Comparison of ENCODE assay signal across 15 cellular contexts in the genomic region with DNA sequence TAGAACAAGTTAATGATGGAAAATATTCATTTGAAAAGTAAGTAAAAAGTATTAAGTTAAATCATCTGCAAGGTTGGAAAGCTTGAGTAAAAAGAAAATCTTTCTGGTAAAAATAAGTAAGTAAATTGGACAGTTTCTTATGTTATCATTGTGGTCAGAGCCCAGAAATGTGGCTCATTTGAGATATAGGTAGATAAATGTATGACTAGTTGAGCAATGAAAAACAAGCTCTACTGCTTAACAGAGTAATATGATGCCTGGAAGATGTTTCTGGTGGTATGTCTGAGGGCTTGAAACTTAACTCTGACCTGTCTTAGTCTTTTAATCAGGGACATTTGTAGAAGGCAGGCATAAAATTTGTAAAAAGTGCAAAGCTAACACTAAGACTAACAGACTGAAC.
DNase-seq lines count a peak whose midpoint lies in the region; ATAC-seq and TF ChIP-seq lines count a peak whose summit lies in the region.
"Had no signal": no experiment of that assay in that cellular context is flagged by ENCODE, and none has a peak within 500 bp of the region (broad histone marks: within the 10 kb centered on the region; RNA-seq: fewer than 3 reads in every experiment).

No MANE protein-coding gene starts in this region.

- H3K27me3 ChIP-seq in SK-N-SH (ENCODE audit: insufficient read depth), result no peaks in the 10 kb centered on the region

- CTCF ChIA-PET in SK-N-SH (lab: Yijun Ruan, JAX), result interaction anchor here (1.4 to 3.7 kb wide), 5 partner anchors 14 to 559 kb away, joined by 4 to 19 read pairs (median 7); no protein-coding TSS in a partner anchor

- no peak for TF ChIP-seq RAD21 in SK-N-SH (IDR thresholded peaks at IDR 0.05; ENCODE audit: low read length)

- H3K79me2 ChIP-seq in SK-N-SH (ENCODE audit: insufficient read depth), result no peaks in the 10 kb centered on the region

- DNase-seq in EH (ENCODE audit: low read depth) (peak; percentile 30), SK-N-SH (no peak), choroid plexus epithelial cell (ENCODE audit: low read depth) (peak; percentile 36), non-pigmented ciliary epithelial cell (ENCODE audit: low read depth) (peak; percentile 44), occipital lobe (lab: John Stamatoyannopoulos, UW) (no peak), HT-29 (ENCODE audit: low spot score) (no peak)
- DNase-seq: Caco-2; CD8-positive, alpha-beta memory T cell; GOT3; H9 had no signal

- H3K4me1 ChIP-seq in SK-N-SH (ENCODE audit: control insufficient read depth in 1 of 2, insufficient read depth in 2 of 2, low read depth in 1 of 2, low read length in 1 of 2), result peaks cover 0 to 5% of the 10 kb centered on the region in 2 experiments; a peak in 1 of 4 replicates
- H3K4me1 ChIP-seq: Caco-2 had no signal

- ATAC-seq in HG03108 (IDR thresholded peaks at IDR 0.05; ENCODE audit: unreplicated experiment), result no peak
- ATAC-seq: GM12878, K562 had no signal

- POLR2A ChIA-PET in SK-N-SH (lab: Yijun Ruan, JAX), result no interaction called here

- H3K9ac ChIP-seq in SK-N-SH, result no peak overlapping the region

- peak in 1 of 2 experiments; percentile 57; a peak in 1 of 4 replicates for TF ChIP-seq EP300 in SK-N-SH (IDR thresholded peaks at IDR 0.05; ENCODE audit: borderline replicate concordance in 1 of 2, low read depth in 1 of 2, low read length in 1 of 2)

- no peak overlapping the region for H2AFZ ChIP-seq in SK-N-SH (ENCODE audit: low read depth)

- H3K36me3 ChIP-seq in SK-N-SH (replicated peaks in 1 of 2; ENCODE audit: control insufficient read depth in 1 of 2, insufficient read depth in 2 of 2, low read length in 1 of 2), result no peaks in the 10 kb centered on the region

- H4K20me1 ChIP-seq in SK-N-SH (ENCODE audit: insufficient read depth), result no peaks in the 10 kb centered on the region

- H3F3A ChIP-seq in SK-N-SH (replicated peaks; ENCODE audit: insufficient read depth), result peaks cover 12% of the 10 kb centered on the region

- TF ChIP-seq CTCF in SK-N-SH (IDR thresholded peaks at IDR 0.05), result no peak
- TF ChIP-seq CTCF in choroid plexus epithelial cell (conservative IDR thresholded peaks at IDR 0.05; ENCODE audit: low read depth, low read length), result no peak

- peak overlapping the region in 1 of 2 experiments; percentile 36; a peak in 2 of 4 replicates for H3K27ac ChIP-seq in SK-N-SH (ENCODE audit: low read depth in 2 of 2, low read length in 1 of 2)
- H3K27ac ChIP-seq: 22Rv1, HL-60 had no signal

- H3K9me2 ChIP-seq in SK-N-SH, result no peaks in the 10 kb centered on the region

- no peaks in the 10 kb centered on the region for H3K9me3 ChIP-seq in SK-N-SH
- H3K9me3 ChIP-seq: Caco-2 had no signal

- H3K4me3 ChIP-seq in SK-N-SH (ENCODE audit: low read depth in 2 of 2, low read length in 1 of 2) (no peak overlapping the region), choroid plexus epithelial cell (ENCODE audit: low read depth, low read length) (no peak overlapping the region)
- H3K4me3 ChIP-seq: GM12878, K562 had no signal

- H3K4me2 ChIP-seq in SK-N-SH, result peak overlapping the region; percentile 18

TF ChIP-seq in SK-N-SH, 30 proteins besides CTCF, POLR2A, EP300 and RAD21 (continues in another document):
- TF ChIP-seq FOXM1 (IDR thresholded peaks at IDR 0.05; ENCODE audit: low read depth) (0 out of 2 replicates have a peak, but pooled peaks have one; percentile 29), MXI1 (IDR thresholded peaks at IDR 0.05; ENCODE audit: low read depth, low read length) (no peak), JUND (IDR thresholded peaks at IDR 0.05) (peak; percentile 61), EZH2phosphoT487 (IDR thresholded peaks at IDR 0.05; ENCODE audit: borderline replicate concordance, low read depth) (no peak), SMC3 (IDR thresholded peaks at IDR 0.05; ENCODE audit: low read depth, low read length) (no peak), TCF12 (IDR thresholded peaks at IDR 0.05) (peak; percentile 73), NRF1 (IDR thresholded peaks at IDR 0.05; ENCODE audit: low read depth, low read length) (no peak), TAF1 (IDR thresholded peaks at IDR 0.05; ENCODE audit: borderline replicate concordance, low read depth, low read length) (no peak), SIN3A (IDR thresholded peaks at IDR 0.05; ENCODE audit: borderline replicate concordance, low read depth, low read length) (no peak), YY1 (IDR thresholded peaks at IDR 0.05; ENCODE audit: low read depth) (no peak), NFIC (IDR thresholded peaks at IDR 0.05; ENCODE audit: borderline replicate concordance) (peak; percentile 26; the same call in 1 of the 2 replicates), MEF2A (IDR thresholded peaks at IDR 0.05; ENCODE audit: borderline replicate concordance, low read depth) (no peak), GABPA (IDR thresholded peaks at IDR 0.05; ENCODE audit: low read depth) (no peak)
- TF ChIP-seq, protein P1, sequence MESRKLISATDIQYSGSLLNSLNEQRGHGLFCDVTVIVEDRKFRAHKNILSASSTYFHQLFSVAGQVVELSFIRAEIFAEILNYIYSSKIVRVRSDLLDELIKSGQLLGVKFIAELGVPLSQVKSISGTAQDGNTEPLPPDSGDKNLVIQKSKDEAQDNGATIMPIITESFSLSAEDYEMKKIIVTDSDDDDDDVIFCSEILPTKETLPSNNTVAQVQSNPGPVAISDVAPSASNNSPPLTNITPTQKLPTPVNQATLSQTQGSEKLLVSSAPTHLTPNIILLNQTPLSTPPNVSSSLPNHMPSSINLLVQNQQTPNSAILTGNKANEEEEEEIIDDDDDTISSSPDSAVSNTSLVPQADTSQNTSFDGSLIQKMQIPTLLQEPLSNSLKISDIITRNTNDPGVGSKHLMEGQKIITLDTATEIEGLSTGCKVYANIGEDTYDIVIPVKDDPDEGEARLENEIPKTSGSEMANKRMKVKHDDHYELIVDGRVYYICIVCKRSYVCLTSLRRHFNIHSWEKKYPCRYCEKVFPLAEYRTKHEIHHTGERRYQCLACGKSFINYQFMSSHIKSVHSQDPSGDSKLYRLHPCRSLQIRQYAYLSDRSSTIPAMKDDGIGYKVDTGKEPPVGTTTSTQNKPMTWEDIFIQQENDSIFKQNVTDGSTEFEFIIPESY (IDR thresholded peaks at IDR 0.05; ENCODE audit: borderline replicate concordance, low read depth), result no peak
- TF ChIP-seq, protein P2, sequence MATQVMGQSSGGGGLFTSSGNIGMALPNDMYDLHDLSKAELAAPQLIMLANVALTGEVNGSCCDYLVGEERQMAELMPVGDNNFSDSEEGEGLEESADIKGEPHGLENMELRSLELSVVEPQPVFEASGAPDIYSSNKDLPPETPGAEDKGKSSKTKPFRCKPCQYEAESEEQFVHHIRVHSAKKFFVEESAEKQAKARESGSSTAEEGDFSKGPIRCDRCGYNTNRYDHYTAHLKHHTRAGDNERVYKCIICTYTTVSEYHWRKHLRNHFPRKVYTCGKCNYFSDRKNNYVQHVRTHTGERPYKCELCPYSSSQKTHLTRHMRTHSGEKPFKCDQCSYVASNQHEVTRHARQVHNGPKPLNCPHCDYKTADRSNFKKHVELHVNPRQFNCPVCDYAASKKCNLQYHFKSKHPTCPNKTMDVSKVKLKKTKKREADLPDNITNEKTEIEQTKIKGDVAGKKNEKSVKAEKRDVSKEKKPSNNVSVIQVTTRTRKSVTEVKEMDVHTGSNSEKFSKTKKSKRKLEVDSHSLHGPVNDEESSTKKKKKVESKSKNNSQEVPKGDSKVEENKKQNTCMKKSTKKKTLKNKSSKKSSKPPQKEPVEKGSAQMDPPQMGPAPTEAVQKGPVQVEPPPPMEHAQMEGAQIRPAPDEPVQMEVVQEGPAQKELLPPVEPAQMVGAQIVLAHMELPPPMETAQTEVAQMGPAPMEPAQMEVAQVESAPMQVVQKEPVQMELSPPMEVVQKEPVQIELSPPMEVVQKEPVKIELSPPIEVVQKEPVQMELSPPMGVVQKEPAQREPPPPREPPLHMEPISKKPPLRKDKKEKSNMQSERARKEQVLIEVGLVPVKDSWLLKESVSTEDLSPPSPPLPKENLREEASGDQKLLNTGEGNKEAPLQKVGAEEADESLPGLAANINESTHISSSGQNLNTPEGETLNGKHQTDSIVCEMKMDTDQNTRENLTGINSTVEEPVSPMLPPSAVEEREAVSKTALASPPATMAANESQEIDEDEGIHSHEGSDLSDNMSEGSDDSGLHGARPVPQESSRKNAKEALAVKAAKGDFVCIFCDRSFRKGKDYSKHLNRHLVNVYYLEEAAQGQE (IDR thresholded peaks at IDR 0.05; ENCODE audit: low read depth, low read length), result no peak
- TF ChIP-seq, protein P3, sequence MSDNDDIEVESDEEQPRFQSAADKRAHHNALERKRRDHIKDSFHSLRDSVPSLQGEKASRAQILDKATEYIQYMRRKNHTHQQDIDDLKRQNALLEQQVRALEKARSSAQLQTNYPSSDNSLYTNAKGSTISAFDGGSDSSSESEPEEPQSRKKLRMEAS (IDR thresholded peaks at IDR 0.05; ENCODE audit: low read depth), result no peak
- TF ChIP-seq, protein P4, sequence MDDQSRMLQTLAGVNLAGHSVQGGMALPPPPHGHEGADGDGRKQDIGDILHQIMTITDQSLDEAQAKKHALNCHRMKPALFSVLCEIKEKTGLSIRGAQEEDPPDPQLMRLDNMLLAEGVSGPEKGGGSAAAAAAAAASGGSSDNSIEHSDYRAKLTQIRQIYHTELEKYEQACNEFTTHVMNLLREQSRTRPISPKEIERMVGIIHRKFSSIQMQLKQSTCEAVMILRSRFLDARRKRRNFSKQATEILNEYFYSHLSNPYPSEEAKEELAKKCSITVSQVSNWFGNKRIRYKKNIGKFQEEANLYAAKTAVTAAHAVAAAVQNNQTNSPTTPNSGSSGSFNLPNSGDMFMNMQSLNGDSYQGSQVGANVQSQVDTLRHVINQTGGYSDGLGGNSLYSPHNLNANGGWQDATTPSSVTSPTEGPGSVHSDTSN (IDR thresholded peaks at IDR 0.05), result peak; percentile 66
- TF ChIP-seq, protein P5, sequence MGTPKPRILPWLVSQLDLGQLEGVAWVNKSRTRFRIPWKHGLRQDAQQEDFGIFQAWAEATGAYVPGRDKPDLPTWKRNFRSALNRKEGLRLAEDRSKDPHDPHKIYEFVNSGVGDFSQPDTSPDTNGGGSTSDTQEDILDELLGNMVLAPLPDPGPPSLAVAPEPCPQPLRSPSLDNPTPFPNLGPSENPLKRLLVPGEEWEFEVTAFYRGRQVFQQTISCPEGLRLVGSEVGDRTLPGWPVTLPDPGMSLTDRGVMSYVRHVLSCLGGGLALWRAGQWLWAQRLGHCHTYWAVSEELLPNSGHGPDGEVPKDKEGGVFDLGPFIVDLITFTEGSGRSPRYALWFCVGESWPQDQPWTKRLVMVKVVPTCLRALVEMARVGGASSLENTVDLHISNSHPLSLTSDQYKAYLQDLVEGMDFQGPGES (IDR thresholded peaks at IDR 0.05; ENCODE audit: low read depth, low read length), result no peak

Comparison
In these comparisons a context has a peak if more than half of its experiments do, and no peak if none do; other contexts are left out.
1. DNase-seq: peak in EH (single experiment), choroid plexus epithelial cell (single experiment) and non-pigmented ciliary epithelial cell (single experiment); none in SK-N-SH (single experiment), occipital lobe (single experiment) and HT-29 (single experiment).